ENCODE assay signal across 18 cellular contexts in genomic region chr20:20872420-20872819, GRCh38.
"Had no signal": no experiment of that assay in that cellular context is flagged by ENCODE, and none has a peak within 500 bp of the region (broad histone marks: within the 10 kb centered on the region; RNA-seq: fewer than 3 reads in every experiment).

No MANE protein-coding gene starts in this region.

- H3K4me2 ChIP-seq: smooth muscle cell had no signal

- H3K9me3 ChIP-seq: colonic mucosa, heart left ventricle, mucosa of descending colon, sigmoid colon had no signal

- H3K4me3 ChIP-seq: colonic mucosa, dorsolateral prefrontal cortex, heart left ventricle, mucosa of descending colon, sigmoid colon, smooth muscle cell had no signal

- H3K27ac ChIP-seq: colonic mucosa, dorsolateral prefrontal cortex, heart left ventricle, sigmoid colon had no signal

- H3K36me3 ChIP-seq: colonic mucosa, heart left ventricle, sigmoid colon had no signal

- DNase-seq: colonic mucosa; dorsolateral prefrontal cortex; effector CD8-positive, alpha-beta T cell; heart left ventricle; hippocampal formation; mammary epithelial cell; mucosa of descending colon; naive thymus-derived CD8-positive, alpha-beta T cell; posterior cingulate gyrus; sigmoid colon; stimulated activated CD4-positive, alpha-beta T cell treated with anti-CD3 and anti-CD28 coated beads, Interleukin-2, amount 100 ng/mL, for 48 hours; stimulated activated naive CD4-positive, alpha-beta T cell treated with Interleukin-2 at 50 U/mL for 16 hours; trophoblast cell had no signal

- H3K27me3 ChIP-seq: colonic mucosa had no signal

- ATAC-seq: esophagus mucosa; heart left ventricle; left lobe of liver; mucosa of descending colon; naive thymus-derived CD8-positive, alpha-beta T cell had no signal

- H3K4me1 ChIP-seq: colonic mucosa, heart left ventricle, sigmoid colon had no signal

- FAIRE-seq: endometrium, frontal cortex had no signal
